25 cellular contexts compared by ENCODE assay signal in genomic region chr4:76614589-76614988, GRCh38.
A peak's percentile ranks its signal among the peaks of the same experiment; 100 is the strongest.
DNase-seq lines count a peak whose midpoint lies in the region; ATAC-seq and TF ChIP-seq lines count a peak whose summit lies in the region.
"Had no signal": no experiment of that assay in that cellular context is flagged by ENCODE, and none has a peak within 500 bp of the region (broad histone marks: within the 10 kb centered on the region; RNA-seq: fewer than 3 reads in every experiment).

No MANE protein-coding gene starts in this region.

- DNase-seq in EH (ENCODE audit: low read depth) (peak; percentile 98), fibroblast of mammary gland (ENCODE audit: low read depth) (peak; percentile 90), stromal cell of bone marrow (ENCODE audit: low read depth) (peak; percentile 96), G401 (ENCODE audit: low spot score) (no peak)
- no peak for DNase-seq in CD4-positive, alpha-beta memory T cell
- DNase-seq: activated CD4-positive, alpha-beta T cell treated with anti-CD3 and anti-CD28 coated beads for 36 hours; activated CD8-positive, alpha-beta memory T cell treated with anti-CD3 and anti-CD28 coated beads for 24 hours; activated T-cell treated with anti-CD3 and anti-CD28 coated beads, Interleukin-2, amount 50 U/mL, for 24 hours; caudate nucleus; DMS53; dorsolateral prefrontal cortex; NCI-H1092 treated with DMSO at 0.1 percent for 48 hours; NCI-H2029; NCI-H345; NCI-H82; SHP77 treated with DMSO at 0.1 percent for 48 hours; stimulated activated CD4-positive, alpha-beta T cell treated with anti-CD3 and anti-CD28 coated beads, Interleukin-4, amount 100 ng/mL, for 4 hours had no signal

- POLR2A ChIA-PET in CD4-positive, alpha-beta memory T cell (lab: Charles Lee; ENCODE audit: partially characterized antibody), result no interaction called here

- H3K27ac ChIP-seq in CD4-positive, alpha-beta memory T cell (ENCODE audit: low read depth, low read length), result no peak overlapping the region
- H3K27ac ChIP-seq: dorsolateral prefrontal cortex, upper lobe of left lung had no signal

- H3K4me3 ChIP-seq in fibroblast of mammary gland (ENCODE audit: control insufficient read depth, low read depth, low read length), result no peak overlapping the region
- no peak overlapping the region for H3K4me3 ChIP-seq in CD4-positive, alpha-beta memory T cell (ENCODE audit: low read length in 2 of 2)
- H3K4me3 ChIP-seq: dorsolateral prefrontal cortex, gastroesophageal sphincter, GM23338, upper lobe of left lung had no signal

- ATAC-seq in SK-N-SH treated with all-trans-retinoic acid at 6 μM for 48 hours, result peak; percentile 63
- ATAC-seq in GM18907 (IDR thresholded peaks at IDR 0.05; ENCODE audit: unreplicated experiment), result no peak
- ATAC-seq in GM21619 (IDR thresholded peaks at IDR 0.05; ENCODE audit: unreplicated experiment), result no peak
- ATAC-seq: activated CD4-positive, alpha-beta T cell treated with anti-CD3 and anti-CD28 coated beads for 36 hours; gastroesophageal sphincter; GM23338 had no signal

- no peaks in the 10 kb centered on the region for H3K4me1 Mint-ChIP-seq in CD4-positive, alpha-beta memory T cell
- H3K4me1 Mint-ChIP-seq: activated CD4-positive, alpha-beta T cell treated with anti-CD3 and anti-CD28 coated beads for 36 hours had no signal

- intact Hi-C loops in CD4-positive, alpha-beta memory T cell (cut with micrococcal nuclease), result no loop called here

- no peak overlapping the region for H3K4me3 Mint-ChIP-seq in CD4-positive, alpha-beta memory T cell
- H3K4me3 Mint-ChIP-seq: activated CD4-positive, alpha-beta T cell treated with anti-CD3 and anti-CD28 coated beads for 36 hours; activated T-cell treated with anti-CD3 and anti-CD28 coated beads, Interleukin-2, amount 50 U/mL, for 24 hours; GM23338; neural crest cell; stimulated activated naive CD8-positive, alpha-beta T cell treated with anti-CD3 and anti-CD28 coated beads, Interleukin-15, Interleukin-2, amounts not matched to agents 100 ng/mL and 50 ng/mL, for 24 hours had no signal

- H3K4me1 ChIP-seq in CD4-positive, alpha-beta memory T cell (ENCODE audit: insufficient read depth, low read length), result no peaks in the 10 kb centered on the region

- no peaks in the 10 kb centered on the region for H3K9me3 Mint-ChIP-seq in CD4-positive, alpha-beta memory T cell
- H3K9me3 Mint-ChIP-seq: activated T-cell treated with anti-CD3 and anti-CD28 coated beads, Interleukin-2, amount 50 U/mL, for 24 hours; GM23338; neural crest cell; stimulated activated naive CD8-positive, alpha-beta T cell treated with anti-CD3 and anti-CD28 coated beads, Interleukin-15, Interleukin-2, amounts not matched to agents 100 ng/mL and 50 ng/mL, for 24 hours had no signal

- CTCF ChIA-PET in CD4-positive, alpha-beta memory T cell (lab: Charles Lee; ENCODE audit: partially characterized antibody), result no interaction called here

- no peaks in the 10 kb centered on the region for H3K9me3 ChIP-seq in CD4-positive, alpha-beta memory T cell (ENCODE audit: control insufficient read depth in 1 of 2, low read length in 2 of 2)
- H3K9me3 ChIP-seq: gastroesophageal sphincter, upper lobe of left lung had no signal

- H3K36me3 Mint-ChIP-seq in CD4-positive, alpha-beta memory T cell, result no peaks in the 10 kb centered on the region

- peaks cover 7 to 24% of the 10 kb centered on the region in 2 donors for H3K27me3 Mint-ChIP-seq in CD4-positive, alpha-beta memory T cell

- in situ Hi-C loops in G401 (cut with HindIII; ENCODE audit: low sequenced_read_pairs), result no loop called here

- no peak overlapping the region for H3K27ac Mint-ChIP-seq in CD4-positive, alpha-beta memory T cell
- H3K27ac Mint-ChIP-seq: activated CD4-positive, alpha-beta T cell treated with anti-CD3 and anti-CD28 coated beads for 36 hours; activated T-cell treated with anti-CD3 and anti-CD28 coated beads, Interleukin-2, amount 50 U/mL, for 24 hours; GM23338; stimulated activated naive CD8-positive, alpha-beta T cell treated with anti-CD3 and anti-CD28 coated beads, Interleukin-15, Interleukin-2, amounts not matched to agents 100 ng/mL and 50 ng/mL, for 24 hours had no signal

- no peaks in the 10 kb centered on the region for H3K36me3 ChIP-seq in CD4-positive, alpha-beta memory T cell (ENCODE audit: insufficient read depth, low read length)
- H3K36me3 ChIP-seq: gastroesophageal sphincter, upper lobe of left lung had no signal

- no peak for TF ChIP-seq CTCF in fibroblast of mammary gland (conservative IDR thresholded peaks at IDR 0.05; ENCODE audit: control insufficient read depth, insufficient read depth, low read depth, low read length)

- H3K27me3 ChIP-seq in CD4-positive, alpha-beta memory T cell (ENCODE audit: insufficient read depth, low read length), result no peaks in the 10 kb centered on the region
- H3K27me3 ChIP-seq: gastroesophageal sphincter, upper lobe of left lung had no signal

TF ChIP-seq in SK-N-SH treated with all-trans-retinoic acid at 6 μM for 48 hours, 23 proteins besides CTCF, POLR2A, EP300 and RAD21:
- no peak for TF ChIP-seq ESRRG (CRISPR knock-in tag; IDR thresholded peaks at IDR 0.05)
- no peak for TF ChIP-seq ZFP3 (CRISPR knock-in tag; IDR thresholded peaks at IDR 0.05)
- peak; percentile 63 for TF ChIP-seq ISL1 (CRISPR knock-in tag; IDR thresholded peaks at IDR 0.05)
- TF ChIP-seq ZFP30 (CRISPR knock-in tag; IDR thresholded peaks at IDR 0.05), result no peak
- TF ChIP-seq ZC3H10 (CRISPR knock-in tag; IDR thresholded peaks at IDR 0.05), result no peak
- TF ChIP-seq BACH2 (CRISPR knock-in tag; IDR thresholded peaks at IDR 0.05; ENCODE audit: borderline replicate concordance), result no peak
TF ChIP-seq in SK-N-SH treated with all-trans-retinoic acid at 6 μM for 48 hours: peak in this region for 1.

Comparison
In these comparisons a context has a peak if more than half of its experiments do, and no peak if none do; other contexts are left out.
1. DNase-seq: peak in EH (single experiment), fibroblast of mammary gland (single experiment) and stromal cell of bone marrow (single experiment); none in G401 (single experiment) and CD4-positive, alpha-beta memory T cell (0 of 5).